ENCODE assay signal across 1 cellular context in the genomic region with DNA sequence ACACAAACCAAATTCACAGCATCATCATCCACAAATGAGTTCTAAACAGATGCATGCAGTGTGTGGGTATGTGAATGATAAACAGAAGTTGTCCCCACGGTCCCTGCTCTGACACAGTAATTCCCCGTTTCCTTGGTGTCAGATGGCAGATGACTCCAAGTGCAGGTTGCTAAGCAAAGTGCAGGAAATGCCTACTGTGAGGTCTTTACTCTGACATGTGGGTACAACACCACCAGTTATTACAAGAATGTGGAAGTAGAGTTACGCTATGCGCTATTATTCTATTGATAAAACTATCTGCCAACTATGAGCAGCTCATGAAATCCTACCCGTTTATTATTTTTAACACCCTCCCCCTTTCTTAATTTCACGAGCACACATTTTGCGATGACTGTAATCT.
TF ChIP-seq lines count a peak whose summit lies in the region.

No MANE protein-coding gene starts in this region.

TF ChIP-seq in WTC11, 78 proteins besides CTCF, POLR2A, EP300 and RAD21 (continued from another document):
- TF ChIP-seq, protein P1, sequence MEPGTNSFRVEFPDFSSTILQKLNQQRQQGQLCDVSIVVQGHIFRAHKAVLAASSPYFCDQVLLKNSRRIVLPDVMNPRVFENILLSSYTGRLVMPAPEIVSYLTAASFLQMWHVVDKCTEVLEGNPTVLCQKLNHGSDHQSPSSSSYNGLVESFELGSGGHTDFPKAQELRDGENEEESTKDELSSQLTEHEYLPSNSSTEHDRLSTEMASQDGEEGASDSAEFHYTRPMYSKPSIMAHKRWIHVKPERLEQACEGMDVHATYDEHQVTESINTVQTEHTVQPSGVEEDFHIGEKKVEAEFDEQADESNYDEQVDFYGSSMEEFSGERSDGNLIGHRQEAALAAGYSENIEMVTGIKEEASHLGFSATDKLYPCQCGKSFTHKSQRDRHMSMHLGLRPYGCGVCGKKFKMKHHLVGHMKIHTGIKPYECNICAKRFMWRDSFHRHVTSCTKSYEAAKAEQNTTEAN (CRISPR knock-in tag; IDR thresholded peaks at IDR 0.05): no peak
